ENCODE assay signal across 11 cellular contexts in genomic region chr20:4170621-4171537, GRCh38. TPM values are rescaled to one million over a fixed set of nuclear protein-coding genes. Genes with fewer than 3 reads are reported as not detected.
DNase-seq lines count a peak whose midpoint lies in the region; ATAC-seq and TF ChIP-seq lines count a peak whose summit lies in the region.
"Had no signal": no experiment of that assay in that cellular context is flagged by ENCODE, and none has a peak within 500 bp of the region (broad histone marks: within the 10 kb centered on the region; RNA-seq: fewer than 3 reads in every experiment).

No MANE protein-coding gene starts in this region.

- H3K27me3 Mint-ChIP-seq in chondrocyte (ENCODE audit: low read depth): no peaks in the 10 kb centered on the region

- H3K79me1 ChIP-seq in neuronal stem cell (ENCODE audit: low read depth, low read length): no peaks in the 10 kb centered on the region

- no peaks in the 10 kb centered on the region for H3K27me3 ChIP-seq in BLaER1 treated with 17β-estradiol and CSF1 and Interleukin-3, amounts not matched to agents 10 nM and 100 nM
- H3K27me3 ChIP-seq in PC-3 (ENCODE audit: low read length) (no peaks in the 10 kb centered on the region), neuronal stem cell (ENCODE audit: control insufficient read depth in 3 of 3, insufficient read depth in 3 of 3, low read depth in 1 of 3, low read length in 3 of 3) (no peaks in the 10 kb centered on the region)

- H3K36me3 Mint-ChIP-seq in chondrocyte (ENCODE audit: low read depth): no peaks in the 10 kb centered on the region

- peaks cover 64% of the 10 kb centered on the region for H3K79me2 ChIP-seq in PC-3 (ENCODE audit: low read length)

- H3K23ac ChIP-seq in neuronal stem cell (ENCODE audit: low read depth, low read length, poor library complexity): no peak overlapping the region

- H4K20me1 ChIP-seq in BLaER1 treated with 17β-estradiol and CSF1 and Interleukin-3, amounts not matched to agents 10 nM and 100 nM: peaks cover 42 to 93% (median 81%) of the 10 kb centered on the region in 11 experiments; a peak in 20 of 22 replicates
- peaks cover 34% of the 10 kb centered on the region; the same call in 1 of the 2 replicates for H4K20me1 ChIP-seq in PC-3 (ENCODE audit: low read length)

- no peak overlapping the region for H4K91ac ChIP-seq in neuronal stem cell (ENCODE audit: low read depth, low read length, poor library complexity)

- no peaks in the 10 kb centered on the region for H3K9me2 ChIP-seq in PC-3 (replicated peaks; ENCODE audit: low read length)

- no peak overlapping the region for H3K18ac ChIP-seq in neuronal stem cell (ENCODE audit: low read length)

- H3K4me1 Mint-ChIP-seq in chondrocyte (ENCODE audit: low read depth): peaks cover 31% of the 10 kb centered on the region

- H3K9me3 ChIP-seq in BLaER1 treated with 17β-estradiol and CSF1 and Interleukin-3, amounts not matched to agents 10 nM and 100 nM (replicated peaks in 1 of 11): no peaks in the 10 kb centered on the region
- H3K9me3 ChIP-seq in PC-3 (ENCODE audit: low read length) (no peaks in the 10 kb centered on the region), neuronal stem cell (replicated peaks in 1 of 2; ENCODE audit: control insufficient read depth in 2 of 2, insufficient read depth in 1 of 2, low read depth in 1 of 2, low read length in 2 of 2) (no peaks in the 10 kb centered on the region)

- no CpG with 5 or more reads among the region's 14 CpGs for WGBS in neuronal stem cell (ENCODE audit: extremely low coverage in 2 of 2, insufficient read length in 2 of 2, insufficient replicate concordance in 1 of 2), 2 donors

- H3K14ac ChIP-seq in neuronal stem cell (ENCODE audit: low read length): no peak overlapping the region

- BruUV-seq in PC-3 (replicated peaks; lab: Mats Ljungman, UMichigan): no TSS peak

- DNase-seq in PC-3 (no peak), chondrocyte (ENCODE audit: low spot score) (no peak), neuronal stem cell (ENCODE audit: low spot score) (no peak), LoVo (ENCODE audit: low spot score) (no peak), NCI-H1417 treated with DMSO at 0.1 percent for 48 hours (lab: John Stamatoyannopoulos, UW) (no peak)
- DNase-seq in stimulated activated CD4-positive, alpha-beta T cell treated with anti-CD3 and anti-CD28 coated beads, Interleukin-4, amount 100 ng/mL, for 1 hour: no peak
- DNase-seq: activated CD4-positive, CD25-positive, alpha-beta regulatory T cell treated with anti-CD3 and anti-CD28 coated beads, Interleukin-2, amount 50 U/mL, for 72 hours; NCI-H1694; stimulated activated CD4-positive, alpha-beta T cell treated with anti-CD3 and anti-CD28 coated beads, Interleukin-2, amount 100 ng/mL, for 24 hours had no signal

- H4K8ac ChIP-seq in neuronal stem cell (ENCODE audit: low read depth, low read length): no peak overlapping the region

- H3K9ac ChIP-seq in BLaER1 treated with 17β-estradiol and CSF1 and Interleukin-3, amounts not matched to agents 10 nM and 100 nM: peak overlapping the region; percentile 4 to 81 (median 72); a peak in 19 of 22 replicates
- H3K9ac ChIP-seq in PC-3 (ENCODE audit: low read length) (peak overlapping the region; percentile 85), neuronal stem cell (ENCODE audit: low read depth, low read length, poor library complexity) (no peak overlapping the region)

- H3F3A ChIP-seq in PC-3 (ENCODE audit: low read length, unreplicated experiment): no peaks in the 10 kb centered on the region

- POLR2A ChIA-PET in PC-3 (lab: Charles Lee; ENCODE audit: unreplicated experiment): no interaction called here

- no peak overlapping the region for H2AFZ ChIP-seq in PC-3 (ENCODE audit: low read length)
- no peak overlapping the region for H2AFZ ChIP-seq in neuronal stem cell (ENCODE audit: low read length)

- H2AK5ac ChIP-seq in neuronal stem cell (ENCODE audit: low read depth, low read length): peak overlapping the region; percentile 51

- H2BK5ac ChIP-seq in neuronal stem cell (ENCODE audit: low read length): no peak overlapping the region

- H3K4me3 Mint-ChIP-seq in chondrocyte (ENCODE audit: unreplicated experiment): peak overlapping the region; percentile 76

- peaks cover 0 to 15% (median 6%) of the 10 kb centered on the region in 11 experiments; a peak in 12 of 22 replicates for H3K36me3 ChIP-seq in BLaER1 treated with 17β-estradiol and CSF1 and Interleukin-3, amounts not matched to agents 10 nM and 100 nM
- no peaks in the 10 kb centered on the region for H3K36me3 ChIP-seq in PC-3 (ENCODE audit: low read depth, low read length)
- no peaks in the 10 kb centered on the region for H3K36me3 ChIP-seq in neuronal stem cell (replicated peaks in 1 of 2; ENCODE audit: control insufficient read depth in 2 of 2, insufficient read depth in 2 of 2, low read length in 2 of 2)

- no peaks in the 10 kb centered on the region for H3K9me3 Mint-ChIP-seq in chondrocyte (ENCODE audit: low read depth)

- H3K4ac ChIP-seq in neuronal stem cell (ENCODE audit: low read length): no peak overlapping the region

- no peak overlapping the region for H2BK120ac ChIP-seq in neuronal stem cell (ENCODE audit: low read depth, low read length)

- no peak overlapping the region for H2BK15ac ChIP-seq in neuronal stem cell (ENCODE audit: low read length)

- no peak for TF ChIP-seq CTCF in PC-3 (conservative IDR thresholded peaks at IDR 0.05; ENCODE audit: low read depth, low read length)
- no peak for TF ChIP-seq CTCF in chondrocyte (IDR thresholded peaks at IDR 0.05)

- peak overlapping the region; percentile 96 for H3K27ac Mint-ChIP-seq in chondrocyte (ENCODE audit: unreplicated experiment)

- peak overlapping the region; percentile 73 to 98 (median 90) for H3K4me2 ChIP-seq in BLaER1 treated with 17β-estradiol and CSF1 and Interleukin-3, amounts not matched to agents 10 nM and 100 nM
- H3K4me2 ChIP-seq in PC-3 (ENCODE audit: low read length) (peak overlapping the region; percentile 95), neuronal stem cell (ENCODE audit: insufficient read depth, low read length, poor library complexity, severe bottlenecking) (no peak overlapping the region)

- peak overlapping the region in 10 of 11 experiments; percentile 3 to 79 (median 68); a peak in 15 of 22 replicates for H3K27ac ChIP-seq in BLaER1 treated with 17β-estradiol and CSF1 and Interleukin-3, amounts not matched to agents 10 nM and 100 nM
- H3K27ac ChIP-seq in PC-3 (ENCODE audit: low read length) (peak overlapping the region; percentile 90), neuronal stem cell (replicated peaks; ENCODE audit: low read length) (no peak overlapping the region)

- intact Hi-C loops in PC-3 (cut with micrococcal nuclease): no loop called here

- CTCF ChIA-PET in PC-3 (lab: Charles Lee): interaction anchor here (0.6 kb wide), 1 partner anchor 47 kb away, joined by 3 read pairs; no protein-coding TSS in a partner anchor

- H3K4me3 ChIP-seq in BLaER1 treated with 17β-estradiol and CSF1 and Interleukin-3, amounts not matched to agents 10 nM and 100 nM: peak overlapping the region in 2 of 10 experiments; percentile 11 to 68; a peak in 4 of 20 replicates
- H3K4me3 ChIP-seq in PC-3 (ENCODE audit: low read length) (peak overlapping the region; percentile 67), neuronal stem cell (ENCODE audit: low read length in 2 of 2) (no peak overlapping the region)

- ATAC-seq in PC-3: no peak; the same call in 1 of the 2 replicates
- no peak for ATAC-seq in HG03439 (IDR thresholded peaks at IDR 0.05; ENCODE audit: unreplicated experiment)

- H3K4me1 ChIP-seq in BLaER1 treated with 17β-estradiol and CSF1 and Interleukin-3, amounts not matched to agents 10 nM and 100 nM: peaks cover 67 to 88% (median 82%) of the 10 kb centered on the region in 10 experiments
- peaks cover 21% of the 10 kb centered on the region for H3K4me1 ChIP-seq in PC-3 (ENCODE audit: insufficient read depth, low read length)
- peaks cover 28 to 38% of the 10 kb centered on the region in 2 donors for H3K4me1 ChIP-seq in neuronal stem cell (ENCODE audit: control insufficient read depth in 2 of 2, insufficient read depth in 1 of 2, low read depth in 1 of 2, low read length in 2 of 2)

- no peak overlapping the region for H2BK12ac ChIP-seq in neuronal stem cell (ENCODE audit: low read length)

RNA-seq across cellular contexts. Expression of gene SMOX, which starts 22.3 kb away (rescaled TPM):
- total RNA-seq in PC-3 (2014; rRNA removed) (59.3 and 82.4 TPM in 2 replicates), chondrocyte (5.9 to 17.2 TPM (median 16.2 TPM) in 3 replicates)
- 18.2 TPM for polyA plus RNA-seq in neuronal stem cell (2013, experiment 1 of 2)
- 16.8 TPM for polyA plus RNA-seq in neuronal stem cell (2013, experiment 2 of 2)
